ENCODE assay signal across 19 cellular contexts in the genomic region with DNA sequence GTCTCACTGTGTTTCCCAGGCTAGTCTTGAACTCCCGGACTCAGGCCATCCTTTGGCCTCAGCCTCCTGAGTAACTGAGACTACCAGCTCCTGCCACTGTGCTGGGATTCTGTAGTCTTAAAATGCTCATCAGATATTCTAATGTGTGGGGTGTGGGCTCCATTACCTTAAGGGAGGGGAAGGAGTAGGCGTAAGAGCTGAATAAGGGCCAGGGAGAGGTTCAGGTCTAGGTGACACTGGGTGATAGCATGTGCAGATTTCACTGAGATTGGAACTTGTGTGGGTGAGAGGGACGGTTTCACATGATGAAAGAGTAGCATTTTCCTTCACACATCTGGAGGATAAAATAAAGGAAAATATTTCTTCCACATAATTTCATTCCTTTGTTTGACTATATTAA.
"Had no signal": no experiment of that assay in that cellular context is flagged by ENCODE, and none has a peak within 500 bp of the region (broad histone marks: within the 10 kb centered on the region; RNA-seq: fewer than 3 reads in every experiment).

No MANE protein-coding gene starts in this region.

- H3K27ac Mint-ChIP-seq: activated CD8-positive, alpha-beta T cell treated with anti-CD3 and anti-CD28 coated beads for 36 hours; immature natural killer cell; naive thymus-derived CD4-positive, alpha-beta T cell; stimulated activated naive CD8-positive, alpha-beta T cell treated with anti-CD3 and anti-CD28 coated beads, Interleukin-15, Interleukin-2, amounts not matched to agents 100 ng/mL and 50 ng/mL, for 24 hours; type B pancreatic cell had no signal

- H3K36me3 Mint-ChIP-seq: immature natural killer cell; naive thymus-derived CD4-positive, alpha-beta T cell had no signal

- H3K27ac ChIP-seq: adrenal gland, left ventricle myocardium inferior, pancreas, suprapubic skin, WERI-Rb-1 had no signal

- H3K27me3 ChIP-seq: adrenal gland had no signal

- H3K4me1 ChIP-seq: adrenal gland, left ventricle myocardium inferior, pancreas, suprapubic skin had no signal

- H3K4me1 Mint-ChIP-seq: immature natural killer cell; naive thymus-derived CD4-positive, alpha-beta T cell had no signal

- H3K4me3 ChIP-seq: adrenal gland, left ventricle myocardium inferior, pancreas, suprapubic skin had no signal

- ATAC-seq: activated CD8-positive, alpha-beta T cell treated with anti-CD3 and anti-CD28 coated beads for 36 hours; esophagus mucosa; naive thymus-derived CD4-positive, alpha-beta T cell; pancreas had no signal

- FAIRE-seq: bronchial epithelial cell, pancreas had no signal

- H3K4me3 Mint-ChIP-seq: activated CD8-positive, alpha-beta T cell treated with anti-CD3 and anti-CD28 coated beads for 36 hours; immature natural killer cell; naive thymus-derived CD4-positive, alpha-beta T cell; stimulated activated naive CD8-positive, alpha-beta T cell treated with anti-CD3 and anti-CD28 coated beads, Interleukin-15, Interleukin-2, amounts not matched to agents 100 ng/mL and 50 ng/mL, for 24 hours; type B pancreatic cell had no signal

- DNase-seq: activated CD8-positive, alpha-beta T cell treated with anti-CD3 and anti-CD28 coated beads for 36 hours; activated effector memory CD4-positive, alpha-beta T cell treated with anti-CD3 and anti-CD28 coated beads, Interleukin-2, amount 50 U/mL, for 16 hours; activated naive CD4-positive, alpha-beta T cell treated with anti-CD3 and anti-CD28 coated beads, Interleukin-2, amount 50 U/mL, for 16 hours; activated T-cell treated with anti-CD3 and anti-CD28 coated beads, Interleukin-2, amount 50 U/mL, for 1 hour; adrenal gland; effector CD4-positive, alpha-beta T cell; immature natural killer cell; left ventricle myocardium inferior; mammary epithelial cell; naive thymus-derived CD4-positive, alpha-beta T cell; pancreas; stimulated activated CD4-positive, alpha-beta T cell treated with anti-CD3 and anti-CD28 coated beads, Interleukin-1b, Interleukin-23, amount 100 ng/mL, for 48 hours; SW 1271; WERI-Rb-1 had no signal

- H3K9me3 Mint-ChIP-seq: activated CD8-positive, alpha-beta T cell treated with anti-CD3 and anti-CD28 coated beads for 36 hours; immature natural killer cell; naive thymus-derived CD4-positive, alpha-beta T cell; stimulated activated naive CD8-positive, alpha-beta T cell treated with anti-CD3 and anti-CD28 coated beads, Interleukin-15, Interleukin-2, amounts not matched to agents 100 ng/mL and 50 ng/mL, for 24 hours; type B pancreatic cell had no signal

- H3K9me3 ChIP-seq: adrenal gland, left ventricle myocardium inferior, pancreas, suprapubic skin had no signal

- H3K36me3 ChIP-seq: adrenal gland, left ventricle myocardium inferior, pancreas, suprapubic skin, WERI-Rb-1 had no signal
